In genomic region chr17:37479025-37479424, GRCh38 we compare ENCODE assay signal across 23 cellular contexts. TPM values are rescaled to one million over a fixed set of nuclear protein-coding genes. Genes with fewer than 3 reads are reported as not detected.
DNase-seq lines count a peak whose midpoint lies in the region; FAIRE-seq and TF ChIP-seq lines count a peak whose summit lies in the region.
"Had no signal": no experiment of that assay in that cellular context is flagged by ENCODE, and none has a peak within 500 bp of the region (broad histone marks: within the 10 kb centered on the region; RNA-seq: fewer than 3 reads in every experiment).

No MANE protein-coding gene starts in this region.

- H3K9ac ChIP-seq in mammary epithelial cell (ENCODE audit: insufficient read depth, low read length), result no peak overlapping the region
- H3K9ac ChIP-seq in subcutaneous abdominal adipose tissue (ENCODE audit: low read length in 5 of 5), result no peak overlapping the region

- DNase-seq in breast epithelium (ENCODE audit: low spot score in 2 of 2) (no peak), mammary epithelial cell (no peak), NCI-H1694 (lab: John Stamatoyannopoulos, UW) (peak; percentile 29), epithelial cell of prostate (ENCODE audit: low read depth, low spot score) (no peak), GM10266 (ENCODE audit: extremely low spot score) (no peak), urothelium cell line (ENCODE audit: low spot score) (no peak)
- DNase-seq in stimulated activated CD4-positive, alpha-beta T cell treated with anti-CD3 and anti-CD28 coated beads, Interleukin-12 subunit alpha, Interleukin-12 subunit beta, amount 100 ng/mL, for 4 hours, result no peak
- DNase-seq: DMS79; HCEC 1CT; KG1; NCI-H1092; NCI-H1436; NCI-H2029 treated with DMSO at 0.1 percent for 48 hours; NCI-H2171; NCI-H345; NCI-H774; NK-92 treated with Interleukin-12 subunit alpha and Interleukin-12 subunit beta, amount 100 ng/mL, for 24 hours; Peyer's patch had no signal

- no TSS peak for BruUV-seq in mammary epithelial cell (replicated peaks; lab: Mats Ljungman, UMichigan)

- no peak overlapping the region for H3K4me3 ChIP-seq in breast epithelium
- no peak overlapping the region for H3K4me3 ChIP-seq in mammary epithelial cell (replicated peaks in 1 of 3; ENCODE audit: insufficient read depth in 1 of 3, low read depth in 2 of 3, low read length in 3 of 3)
- no peak overlapping the region for H3K4me3 ChIP-seq in subcutaneous abdominal adipose tissue (ENCODE audit: low read depth in 1 of 5, low read length in 5 of 5)
- H3K4me3 ChIP-seq: GM12878, Peyer's patch had no signal

- H3K9me3 ChIP-seq in breast epithelium (no peaks in the 10 kb centered on the region), mammary epithelial cell (replicated peaks; ENCODE audit: insufficient read depth, low read length) (no peaks in the 10 kb centered on the region), subcutaneous abdominal adipose tissue (ENCODE audit: control insufficient read depth in 5 of 5, low read length in 5 of 5) (no peaks in the 10 kb centered on the region)
- H3K9me3 ChIP-seq: Peyer's patch had no signal

- TF ChIP-seq CTCF in breast epithelium (IDR thresholded peaks at IDR 0.05) (no peak), mammary epithelial cell (conservative IDR thresholded peaks at IDR 0.05 in 1 of 2, IDR thresholded peaks at IDR 0.05 in 1 of 2; ENCODE audit: extremely low read depth in 1 of 2, insufficient read depth in 1 of 2, low read depth in 1 of 2, low read length in 2 of 2) (no peak), GM10266 (IDR thresholded peaks at IDR 0.05; ENCODE audit: control insufficient read depth, insufficient read depth, low read depth, missing control alignments) (no peak)

- TF ChIP-seq POLR2A in breast epithelium (IDR thresholded peaks at IDR 0.05), result no peak

- H3K4me1 ChIP-seq in breast epithelium (peaks cover 4 to 8% of the 10 kb centered on the region in 2 donors), mammary epithelial cell (ENCODE audit: insufficient read depth, low read length) (peaks cover 31% of the 10 kb centered on the region), subcutaneous abdominal adipose tissue (ENCODE audit: control insufficient read depth in 5 of 5, insufficient read depth in 5 of 5, low read length in 5 of 5) (peaks cover 19 to 79% (median 61%) of the 10 kb centered on the region in 5 donors)

- dilution Hi-C loops in mammary epithelial cell (cut with HindIII; ENCODE audit: low sequenced_read_pairs), result no loop called here

- no peak for FAIRE-seq in urothelium cell line (lab: Jason Lieb, UNC)
- FAIRE-seq: A204.1, D721Med, GM12878, HTR-8/SVneo had no signal

- H3K79me2 ChIP-seq in mammary epithelial cell (ENCODE audit: insufficient read depth, low read length), result no peaks in the 10 kb centered on the region

- H2AFZ ChIP-seq in mammary epithelial cell (ENCODE audit: low read depth, low read length), result no peak overlapping the region

- CTCF ChIA-PET in mammary epithelial cell (lab: Charles Lee; ENCODE audit: low non-redundant PET), result no interaction called here

- H3K27ac ChIP-seq in breast epithelium (peak overlapping the region; percentile 51 to 89), mammary epithelial cell (ENCODE audit: insufficient read depth, low read depth, low read length) (no peak overlapping the region), epithelial cell of prostate (peak overlapping the region; percentile 97), subcutaneous abdominal adipose tissue (ENCODE audit: low read depth, low read length) (peak overlapping the region; percentile 88)
- H3K27ac ChIP-seq: Peyer's patch had no signal

- peaks cover 5% of the 10 kb centered on the region for H3K36me3 ChIP-seq in breast epithelium
- H3K36me3 ChIP-seq in mammary epithelial cell (ENCODE audit: insufficient read depth, low read length), result peaks cover 8% of the 10 kb centered on the region
- peaks cover 5 to 35% (median 17%) of the 10 kb centered on the region in 5 donors for H3K36me3 ChIP-seq in subcutaneous abdominal adipose tissue (ENCODE audit: control insufficient read depth in 5 of 5, insufficient read depth in 5 of 5, low read length in 5 of 5)

- no peaks in the 10 kb centered on the region for H3K27me3 ChIP-seq in breast epithelium
- H3K27me3 ChIP-seq in mammary epithelial cell (ENCODE audit: insufficient read depth, low read length), result no peaks in the 10 kb centered on the region
- no peaks in the 10 kb centered on the region for H3K27me3 ChIP-seq in subcutaneous abdominal adipose tissue (ENCODE audit: control insufficient read depth in 5 of 5, insufficient read depth in 4 of 5, low read length in 5 of 5)
- H3K27me3 ChIP-seq: Peyer's patch had no signal

- H4K20me1 ChIP-seq in mammary epithelial cell (ENCODE audit: insufficient read depth, low read length), result no peaks in the 10 kb centered on the region

- 93% methylated on average over 1 of the region's 1 CpG for WGBS in mammary epithelial cell (ENCODE audit: low coverage, missing lambda C conversion rate)

- in situ Hi-C loops in mammary epithelial cell (cut with MboI; ENCODE audit: low sequenced_read_pairs in 2 of 2), result no loop called here

- no peak overlapping the region for H3K4me2 ChIP-seq in mammary epithelial cell (ENCODE audit: insufficient read depth, low read depth, low read length)

- intact Hi-C loops in breast epithelium (cut with DNase I; ENCODE audit: low total_unique reads) (loop anchor here (5.0 kb wide), 1 partner anchor 183 kb away; no protein-coding TSS in a partner anchor), mammary epithelial cell (cut with micrococcal nuclease) (no loop called here)

RNA-seq across cellular contexts. Expression of gene DUSP14, which starts 10.7 kb away (rescaled TPM):
- 10 to 100 TPM; 18.7 to 32.8 (median 24.6) TPM for total RNA-seq in breast epithelium
- total RNA-seq in mammary epithelial cell, result 100 to 1,000 TPM; 121 to 148 TPM
- 132 TPM for polyA plus RNA-seq in mammary epithelial cell
- 69.3 TPM for polyA minus RNA-seq in mammary epithelial cell
